8 cellular contexts compared by ENCODE assay signal in the genomic region with DNA sequence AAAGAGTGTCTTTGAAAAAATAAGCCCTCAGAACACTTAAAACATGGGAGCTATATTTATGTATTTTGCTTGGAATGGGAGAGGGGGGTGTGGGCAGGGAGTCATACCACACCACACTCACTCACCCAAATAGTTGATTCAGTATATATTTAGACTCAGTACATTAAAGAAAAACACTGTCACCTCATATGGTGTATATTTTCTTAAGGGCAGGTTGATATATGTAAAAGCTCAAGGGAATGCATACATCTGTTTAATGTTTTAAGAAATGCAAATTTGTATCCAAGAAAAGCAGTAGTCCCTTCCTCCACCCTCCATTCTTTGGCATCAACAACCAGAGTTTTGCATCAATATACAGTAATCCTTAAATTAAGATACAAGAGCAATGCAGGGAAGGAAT. TPM values are rescaled to one million over a fixed set of nuclear protein-coding genes. Genes with fewer than 3 reads are reported as not detected.
DNase-seq lines count a peak whose midpoint lies in the region; ATAC-seq and TF ChIP-seq lines count a peak whose summit lies in the region.

No MANE protein-coding gene starts in this region.

- H3K4me3 ChIP-seq in iPS-20b (ENCODE audit: low read length) (peak overlapping the region; percentile 92), thoracic aorta (peak overlapping the region; percentile 73)

- peaks cover 19% of the 10 kb centered on the region for H3K4me1 ChIP-seq in iPS-20b (ENCODE audit: insufficient read depth, low read length)
- peaks cover 21 to 66% of the 10 kb centered on the region in 2 donors for H3K4me1 ChIP-seq in thoracic aorta (ENCODE audit: control insufficient read depth in 1 of 2, low read depth in 2 of 2)

- H3K9me3 Mint-ChIP-seq in activated CD4-positive, alpha-beta T cell treated with anti-CD3 and anti-CD28 coated beads, Interleukin-2, amount 10 ng/mL, durations not matched to agents 24 days and 14 days = no peaks in the 10 kb centered on the region
- H3K9me3 Mint-ChIP-seq in activated T-helper 2 cell treated with anti-CD3 and anti-CD28 coated beads, Interferon-gamma antibody, Interleukin-2, Interleukin-4, amounts not matched to agents 10 μg/mL and 5 μg/mL and 100 μg/mL, durations not matched to agents 14 hours and 24 hours and 36 hours = no peaks in the 10 kb centered on the region

- H3K27me3 ChIP-seq in iPS-20b (ENCODE audit: insufficient read depth, low read length) (peaks cover 6% of the 10 kb centered on the region; the same call in 1 of the 2 replicates), thoracic aorta (replicated peaks; ENCODE audit: insufficient read depth) (no peaks in the 10 kb centered on the region)

- no peaks in the 10 kb centered on the region for H3K9me3 ChIP-seq in iPS-20b (ENCODE audit: insufficient read depth, low read depth, low read length)
- H3K9me3 ChIP-seq in thoracic aorta = no peaks in the 10 kb centered on the region

- H3K36me3 ChIP-seq in iPS-20b (ENCODE audit: insufficient read depth, low read depth, low read length) (peaks cover 37% of the 10 kb centered on the region), thoracic aorta (peaks cover 4% of the 10 kb centered on the region)

- H3K4me3 Mint-ChIP-seq in activated CD4-positive, alpha-beta T cell treated with anti-CD3 and anti-CD28 coated beads, Interleukin-2, amount 10 ng/mL, durations not matched to agents 24 days and 14 days = peak overlapping the region; percentile 87
- peak overlapping the region; percentile 84 for H3K4me3 Mint-ChIP-seq in activated T-helper 2 cell treated with anti-CD3 and anti-CD28 coated beads, Interferon-gamma antibody, Interleukin-2, Interleukin-4, amounts not matched to agents 10 μg/mL and 5 μg/mL and 100 μg/mL, durations not matched to agents 14 hours and 24 hours and 36 hours (ENCODE audit: low read depth)

- H3K4me1 Mint-ChIP-seq in activated CD4-positive, alpha-beta T cell treated with anti-CD3 and anti-CD28 coated beads, Interleukin-2, amount 10 ng/mL, durations not matched to agents 24 days and 14 days = peaks cover 16% of the 10 kb centered on the region
- H3K4me1 Mint-ChIP-seq in activated T-helper 2 cell treated with anti-CD3 and anti-CD28 coated beads, Interferon-gamma antibody, Interleukin-2, Interleukin-4, amounts not matched to agents 10 μg/mL and 5 μg/mL and 100 μg/mL, durations not matched to agents 14 hours and 24 hours and 36 hours (ENCODE audit: low read depth) = peaks cover 26% of the 10 kb centered on the region

- peak overlapping the region; percentile 96 for H3K9ac ChIP-seq in iPS-20b (ENCODE audit: low read depth, low read length)

- H3K27ac ChIP-seq in iPS-20b (ENCODE audit: low read length) (peak overlapping the region; percentile 75), thoracic aorta (peak overlapping the region; percentile 82 to 93)

- peaks cover 9% of the 10 kb centered on the region for H3K36me3 Mint-ChIP-seq in activated CD4-positive, alpha-beta T cell treated with anti-CD3 and anti-CD28 coated beads, Interleukin-2, amount 10 ng/mL, durations not matched to agents 24 days and 14 days (ENCODE audit: low read depth)
- peaks cover 8% of the 10 kb centered on the region for H3K36me3 Mint-ChIP-seq in activated T-helper 2 cell treated with anti-CD3 and anti-CD28 coated beads, Interferon-gamma antibody, Interleukin-2, Interleukin-4, amounts not matched to agents 10 μg/mL and 5 μg/mL and 100 μg/mL, durations not matched to agents 14 hours and 24 hours and 36 hours (ENCODE audit: low read depth)

- peaks cover 3% of the 10 kb centered on the region for H3K27me3 Mint-ChIP-seq in activated CD4-positive, alpha-beta T cell treated with anti-CD3 and anti-CD28 coated beads, Interleukin-2, amount 10 ng/mL, durations not matched to agents 24 days and 14 days
- peaks cover 2% of the 10 kb centered on the region for H3K27me3 Mint-ChIP-seq in activated T-helper 2 cell treated with anti-CD3 and anti-CD28 coated beads, Interferon-gamma antibody, Interleukin-2, Interleukin-4, amounts not matched to agents 10 μg/mL and 5 μg/mL and 100 μg/mL, durations not matched to agents 14 hours and 24 hours and 36 hours (ENCODE audit: low read depth)

- peak overlapping the region; percentile 91 for H3K27ac Mint-ChIP-seq in activated CD4-positive, alpha-beta T cell treated with anti-CD3 and anti-CD28 coated beads, Interleukin-2, amount 10 ng/mL, durations not matched to agents 24 days and 14 days
- H3K27ac Mint-ChIP-seq in activated T-helper 2 cell treated with anti-CD3 and anti-CD28 coated beads, Interferon-gamma antibody, Interleukin-2, Interleukin-4, amounts not matched to agents 10 μg/mL and 5 μg/mL and 100 μg/mL, durations not matched to agents 14 hours and 24 hours and 36 hours = peak overlapping the region; percentile 86

- no peak for DNase-seq in activated CD4-positive, alpha-beta T cell treated with anti-CD3 and anti-CD28 coated beads, Interleukin-2, amount 10 ng/mL, durations not matched to agents 24 days and 14 days
- no peak for DNase-seq in activated CD4-positive, alpha-beta T cell treated with anti-CD3 and anti-CD28 coated beads for 48 hours
- DNase-seq in activated T-helper 2 cell treated with anti-CD3 and anti-CD28 coated beads, Interferon-gamma antibody, Interleukin-2, Interleukin-4, amounts not matched to agents 10 μg/mL and 5 μg/mL and 100 μg/mL, durations not matched to agents 14 hours and 24 hours and 36 hours (ENCODE audit: low spot score) = no peak
- DNase-seq in thoracic aorta (ENCODE audit: low spot score) (no peak), NCI-H2227 treated with DMSO at 0.1 percent for 48 hours (lab: John Stamatoyannopoulos, UW) (no peak), NCI-H446 (lab: John Stamatoyannopoulos, UW) (no peak)

- intact Hi-C loops in activated CD4-positive, alpha-beta T cell treated with anti-CD3 and anti-CD28 coated beads, Interleukin-2, amount 10 ng/mL, durations not matched to agents 24 days and 14 days (cut with micrococcal nuclease) = loop anchor here (5.0 kb wide), 3 partner anchors 81 to 971 kb away; partner anchors contain the start of genes EID3, TXNRD1 and WASHC4
- intact Hi-C loops in activated T-helper 2 cell treated with anti-CD3 and anti-CD28 coated beads, Interferon-gamma antibody, Interleukin-2, Interleukin-4, amounts not matched to agents 10 μg/mL and 5 μg/mL and 100 μg/mL, durations not matched to agents 14 hours and 24 hours and 36 hours (cut with micrococcal nuclease) = loop anchor here (5.0 kb wide), 2 partner anchors 169 to 209 kb away; partner anchors contain the start of gene TDG

- TF ChIP-seq CTCF in thoracic aorta (IDR thresholded peaks at IDR 0.05) = no peak

- no peak for ATAC-seq in thoracic aorta (ENCODE audit: insufficient number of reproducible peaks, low FRiP score, low read depth)
- ATAC-seq in HG03196 (IDR thresholded peaks at IDR 0.05; ENCODE audit: unreplicated experiment) = no peak

RNA-seq across cellular contexts. Expression of gene NFYB, which starts 1.4 kb away (rescaled TPM):
- total RNA-seq in activated CD4-positive, alpha-beta T cell treated with anti-CD3 and anti-CD28 coated beads, Interleukin-2, amount 10 ng/mL, durations not matched to agents 24 days and 14 days = 25.4 and 28.6 TPM in 2 replicates
- 29.0 and 30.0 TPM in 2 replicates for total RNA-seq in activated T-helper 2 cell treated with anti-CD3 and anti-CD28 coated beads, Interferon-gamma antibody, Interleukin-2, Interleukin-4, amounts not matched to agents 10 μg/mL and 5 μg/mL and 100 μg/mL, durations not matched to agents 14 hours and 24 hours and 36 hours
- 10 to 100 TPM; 56.2 to 73.4 TPM for total RNA-seq in thoracic aorta
